17 cellular contexts compared by ENCODE assay signal in the genomic region with DNA sequence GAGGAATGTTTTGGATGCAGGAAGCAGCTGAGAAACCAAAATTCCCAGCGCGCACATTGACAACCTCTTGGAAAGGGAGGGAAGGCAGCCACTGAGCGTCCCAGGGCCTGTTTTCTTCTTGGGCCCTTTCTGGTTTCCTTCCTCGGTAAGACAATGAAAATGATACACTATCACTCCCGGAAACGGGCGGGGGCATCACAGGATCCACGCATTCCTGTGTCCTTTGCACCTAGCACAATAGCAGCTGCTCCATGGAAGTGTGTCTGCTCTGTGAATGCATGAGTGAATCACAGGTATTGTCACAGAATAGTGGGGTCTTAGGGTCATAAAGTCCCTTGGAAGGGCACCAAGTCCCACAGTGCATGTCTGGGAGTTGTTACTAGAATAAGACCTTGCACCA. TPM values are rescaled to one million over a fixed set of nuclear protein-coding genes. Genes with fewer than 3 reads are reported as not detected.
DNase-seq lines count a peak whose midpoint lies in the region; ATAC-seq lines count a peak whose summit lies in the region.
"Had no signal": no experiment of that assay in that cellular context is flagged by ENCODE, and none has a peak within 500 bp of the region (broad histone marks: within the 10 kb centered on the region; RNA-seq: fewer than 3 reads in every experiment).

No MANE protein-coding gene starts in this region.

- H3K27ac Mint-ChIP-seq in T-helper 2 cell treated with Interferon-gamma antibody and Interleukin-4, amounts not matched to agents 5 μg/mL and 100 μg/mL, for 36 hours = peak overlapping the region; percentile 51
- peak overlapping the region; percentile 66 for H3K27ac Mint-ChIP-seq in activated T-helper 17 cell treated with anti-CD3 and anti-CD28 coated beads, Interleukin-2, amount 50 U/mL, for 72 hours
- H3K27ac Mint-ChIP-seq in natural killer cell treated with Interleukin-12 subunit alpha and Interleukin-12 subunit beta and Interleukin-15 and Interleukin-18, amount 100 ng/mL, for 72 hours = peak overlapping the region; percentile 57 to 74
- no peak overlapping the region for H3K27ac Mint-ChIP-seq in activated CD4-positive, alpha-beta memory T cell treated with anti-CD3 and anti-CD28 coated beads, Interleukin-2, amount 10 ng/mL, durations not matched to agents 7 days and 5 days

- no peaks in the 10 kb centered on the region for H3K9me3 Mint-ChIP-seq in T-helper 2 cell treated with Interferon-gamma antibody and Interleukin-4, amounts not matched to agents 5 μg/mL and 100 μg/mL, for 36 hours
- no peaks in the 10 kb centered on the region for H3K9me3 Mint-ChIP-seq in activated T-helper 17 cell treated with anti-CD3 and anti-CD28 coated beads, Interleukin-2, amount 50 U/mL, for 72 hours
- H3K9me3 Mint-ChIP-seq in natural killer cell treated with Interleukin-12 subunit alpha and Interleukin-12 subunit beta and Interleukin-15 and Interleukin-18, amount 100 ng/mL, for 72 hours = no peaks in the 10 kb centered on the region
- peaks cover 3% of the 10 kb centered on the region for H3K9me3 Mint-ChIP-seq in activated CD4-positive, alpha-beta memory T cell treated with anti-CD3 and anti-CD28 coated beads, Interleukin-2, amount 10 ng/mL, durations not matched to agents 7 days and 5 days

- POLR2A ChIA-PET in activated CD4-positive, alpha-beta memory T cell treated with anti-CD3 and anti-CD28 coated beads, Interleukin-2, amount 10 ng/mL, durations not matched to agents 7 days and 5 days (lab: Charles Lee) = no interaction called here

- peaks cover 43% of the 10 kb centered on the region for H3K4me1 Mint-ChIP-seq in T-helper 2 cell treated with Interferon-gamma antibody and Interleukin-4, amounts not matched to agents 5 μg/mL and 100 μg/mL, for 36 hours (ENCODE audit: low read depth)
- peaks cover 36% of the 10 kb centered on the region for H3K4me1 Mint-ChIP-seq in activated T-helper 17 cell treated with anti-CD3 and anti-CD28 coated beads, Interleukin-2, amount 50 U/mL, for 72 hours
- peaks cover 39 to 46% of the 10 kb centered on the region in 2 donors for H3K4me1 Mint-ChIP-seq in natural killer cell treated with Interleukin-12 subunit alpha and Interleukin-12 subunit beta and Interleukin-15 and Interleukin-18, amount 100 ng/mL, for 72 hours (ENCODE audit: low read depth in 2 of 2)
- peaks cover 47% of the 10 kb centered on the region for H3K4me1 Mint-ChIP-seq in activated CD4-positive, alpha-beta memory T cell treated with anti-CD3 and anti-CD28 coated beads, Interleukin-2, amount 10 ng/mL, durations not matched to agents 7 days and 5 days

- no peak for DNase-seq in T-helper 2 cell treated with Interferon-gamma antibody and Interleukin-4, amounts not matched to agents 5 μg/mL and 100 μg/mL, for 36 hours (ENCODE audit: low spot score)
- no peak for DNase-seq in T-helper 2 cell
- peak; percentile 39 for DNase-seq in kidney glomerular epithelial cell (lab: John Stamatoyannopoulos, UW)
- no peak for DNase-seq in natural killer cell treated with Interleukin-12 subunit alpha and Interleukin-12 subunit beta and Interleukin-15 and Interleukin-18, amount 100 ng/mL, for 72 hours (ENCODE audit: low spot score)
- DNase-seq in NCI-H1105 (lab: John Stamatoyannopoulos, UW) = no peak
- no peak for DNase-seq in activated CD4-positive, alpha-beta memory T cell treated with anti-CD3 and anti-CD28 coated beads, Interleukin-2, amount 10 ng/mL, durations not matched to agents 7 days and 5 days
- DNase-seq: 8988T; DMS 273 treated with DMSO at 0.1 percent for 48 hours; HCEC 1CT; NCI-H146; NCI-H2227 treated with DMSO at 0.1 percent for 48 hours; NCI-H526; NK-92 treated with Interleukin-12 subunit alpha and Interleukin-12 subunit beta, amount 100 ng/mL, for 24 hours had no signal

- no peak for ATAC-seq in activated T-helper 17 cell treated with anti-CD3 and anti-CD28 coated beads, Interleukin-2, amount 50 U/mL, for 72 hours (replicated peaks)
- ATAC-seq in natural killer cell treated with Interleukin-12 subunit alpha and Interleukin-12 subunit beta and Interleukin-15 and Interleukin-18, amount 100 ng/mL, for 72 hours = no peak
- no peak for ATAC-seq in HG02852 (IDR thresholded peaks at IDR 0.05; ENCODE audit: unreplicated experiment)
- ATAC-seq: K562 had no signal

- peaks cover 9% of the 10 kb centered on the region for H3K36me3 Mint-ChIP-seq in T-helper 2 cell treated with Interferon-gamma antibody and Interleukin-4, amounts not matched to agents 5 μg/mL and 100 μg/mL, for 36 hours (ENCODE audit: low read depth)
- peaks cover 7% of the 10 kb centered on the region for H3K36me3 Mint-ChIP-seq in activated T-helper 17 cell treated with anti-CD3 and anti-CD28 coated beads, Interleukin-2, amount 50 U/mL, for 72 hours (ENCODE audit: low read depth)
- H3K36me3 Mint-ChIP-seq in natural killer cell treated with Interleukin-12 subunit alpha and Interleukin-12 subunit beta and Interleukin-15 and Interleukin-18, amount 100 ng/mL, for 72 hours = no peaks in the 10 kb centered on the region
- H3K36me3 Mint-ChIP-seq in activated CD4-positive, alpha-beta memory T cell treated with anti-CD3 and anti-CD28 coated beads, Interleukin-2, amount 10 ng/mL, durations not matched to agents 7 days and 5 days (ENCODE audit: low read depth) = peaks cover 16% of the 10 kb centered on the region

- CTCF ChIA-PET in activated CD4-positive, alpha-beta memory T cell treated with anti-CD3 and anti-CD28 coated beads, Interleukin-2, amount 10 ng/mL, durations not matched to agents 7 days and 5 days (lab: Charles Lee) = no interaction called here

- no peak overlapping the region for H3K4me3 Mint-ChIP-seq in T-helper 2 cell treated with Interferon-gamma antibody and Interleukin-4, amounts not matched to agents 5 μg/mL and 100 μg/mL, for 36 hours
- H3K4me3 Mint-ChIP-seq in activated T-helper 17 cell treated with anti-CD3 and anti-CD28 coated beads, Interleukin-2, amount 50 U/mL, for 72 hours = no peak overlapping the region
- no peak overlapping the region for H3K4me3 Mint-ChIP-seq in natural killer cell treated with Interleukin-12 subunit alpha and Interleukin-12 subunit beta and Interleukin-15 and Interleukin-18, amount 100 ng/mL, for 72 hours
- H3K4me3 Mint-ChIP-seq in activated CD4-positive, alpha-beta memory T cell treated with anti-CD3 and anti-CD28 coated beads, Interleukin-2, amount 10 ng/mL, durations not matched to agents 7 days and 5 days = no peak overlapping the region

- no peaks in the 10 kb centered on the region for H3K27me3 Mint-ChIP-seq in T-helper 2 cell treated with Interferon-gamma antibody and Interleukin-4, amounts not matched to agents 5 μg/mL and 100 μg/mL, for 36 hours (ENCODE audit: low read depth)
- H3K27me3 Mint-ChIP-seq in activated T-helper 17 cell treated with anti-CD3 and anti-CD28 coated beads, Interleukin-2, amount 50 U/mL, for 72 hours = no peaks in the 10 kb centered on the region
- peaks cover 16 to 18% of the 10 kb centered on the region in 2 donors for H3K27me3 Mint-ChIP-seq in natural killer cell treated with Interleukin-12 subunit alpha and Interleukin-12 subunit beta and Interleukin-15 and Interleukin-18, amount 100 ng/mL, for 72 hours
- H3K27me3 Mint-ChIP-seq in activated CD4-positive, alpha-beta memory T cell treated with anti-CD3 and anti-CD28 coated beads, Interleukin-2, amount 10 ng/mL, durations not matched to agents 7 days and 5 days = peaks cover 10% of the 10 kb centered on the region

RNA-seq across cellular contexts. Expression of gene ITPKA, which starts 6.3 kb away (rescaled TPM):
- total RNA-seq in activated T-helper 17 cell treated with anti-CD3 and anti-CD28 coated beads, Interleukin-2, amount 50 U/mL, for 72 hours = 1 to 10 TPM; 3.5 to 5.5 TPM
- under 1 TPM in 1 of 2 donors, not detected in 1; 0.22 TPM for total RNA-seq in natural killer cell treated with Interleukin-12 subunit alpha and Interleukin-12 subunit beta and Interleukin-15 and Interleukin-18, amount 100 ng/mL, for 72 hours
- total RNA-seq in activated CD4-positive, alpha-beta memory T cell treated with anti-CD3 and anti-CD28 coated beads, Interleukin-2, amount 10 ng/mL, durations not matched to agents 7 days and 5 days = under 1 TPM; 0.30 to 0.48 TPM

RNA-seq across cellular contexts. Expression of gene LTK, which starts 26.3 kb away (rescaled TPM):
- total RNA-seq in activated T-helper 17 cell treated with anti-CD3 and anti-CD28 coated beads, Interleukin-2, amount 50 U/mL, for 72 hours = 1 to 10 TPM; 1.9 to 2.8 TPM
- under 1 TPM in 1 of 2 donors, not detected in 1; 0.47 TPM for total RNA-seq in natural killer cell treated with Interleukin-12 subunit alpha and Interleukin-12 subunit beta and Interleukin-15 and Interleukin-18, amount 100 ng/mL, for 72 hours
- total RNA-seq in activated CD4-positive, alpha-beta memory T cell treated with anti-CD3 and anti-CD28 coated beads, Interleukin-2, amount 10 ng/mL, durations not matched to agents 7 days and 5 days = 1 to 10 TPM; 5.2 to 5.5 TPM
- total RNA-seq: HT1080 had no signal

RNA-seq across cellular contexts. Expression of gene RPAP1, which starts 56.7 kb away (rescaled TPM):
- total RNA-seq in activated T-helper 17 cell treated with anti-CD3 and anti-CD28 coated beads, Interleukin-2, amount 50 U/mL, for 72 hours = 10 to 100 TPM; 51.2 to 70.0 TPM
- 10 to 100 TPM; 46.0 to 72.3 TPM for total RNA-seq in natural killer cell treated with Interleukin-12 subunit alpha and Interleukin-12 subunit beta and Interleukin-15 and Interleukin-18, amount 100 ng/mL, for 72 hours
- total RNA-seq in activated CD4-positive, alpha-beta memory T cell treated with anti-CD3 and anti-CD28 coated beads, Interleukin-2, amount 10 ng/mL, durations not matched to agents 7 days and 5 days = 10 to 100 TPM; 33.9 to 35.1 TPM
